Comparison of ENCODE assay signal across 26 cellular contexts in the genomic region with DNA sequence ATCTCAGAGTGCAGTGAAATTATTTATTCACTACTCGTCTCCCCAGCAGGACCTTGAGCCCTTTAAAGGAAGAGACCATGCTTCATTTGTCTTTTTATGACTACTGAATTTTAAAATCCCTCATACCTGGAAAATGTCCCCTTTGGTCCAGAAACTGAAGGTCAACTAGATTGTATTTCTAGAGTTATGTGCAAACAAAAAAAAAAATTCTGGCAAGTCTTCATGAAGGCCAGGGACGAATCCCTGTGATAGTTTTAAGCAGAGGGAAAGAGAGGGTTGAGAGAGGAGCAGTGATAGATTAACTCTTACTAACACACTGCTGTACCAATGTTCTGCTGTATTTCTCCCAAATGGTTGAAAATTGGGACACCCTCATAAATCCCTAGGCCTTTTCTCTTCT.
"Had no signal": no experiment of that assay in that cellular context is flagged by ENCODE, and none has a peak within 500 bp of the region (broad histone marks: within the 10 kb centered on the region; RNA-seq: fewer than 3 reads in every experiment).

No MANE protein-coding gene starts in this region.

- H3K9me3 ChIP-seq: MG63 had no signal

- H3K9me3 Mint-ChIP-seq: activated T-helper 1 cell treated with anti-CD3 and anti-CD28 coated beads, Interleukin-12 subunit alpha, Interleukin-12 subunit beta, Interleukin-2, Interleukin-4 antibody, amounts not matched to agents 30 ng/mL and 10 ng/mL and 1 ng/mL, durations not matched to agents 14 hours and 24 hours and 36 hours; WTC11 had no signal

- DNase-seq: activated CD4-positive, alpha-beta T cell treated with anti-CD3 and anti-CD28 coated beads for 48 hours; activated CD4-positive, alpha-beta T cell treated with anti-CD3 and anti-CD28 coated beads, Interleukin-2, amount 50 U/mL, for 48 hours; activated CD4-positive, CD25-positive, alpha-beta regulatory T cell treated with anti-CD3 and anti-CD28 coated beads, Interleukin-2, amount 50 U/mL, for 72 hours; activated CD8-positive, alpha-beta memory T cell treated with anti-CD3 and anti-CD28 coated beads, Interleukin-2, amount 10 ng/mL, durations not matched to agents 7 days and 5 days; activated effector memory CD4-positive, alpha-beta T cell treated with Interleukin-2 at 50 U/mL for 16 hours; activated naive CD4-positive, alpha-beta T cell; activated T-cell treated with anti-CD3 and anti-CD28 coated beads, Interleukin-2, amount 50 U/mL, for 24 hours; aorta; MG63; MV-4-11; NCI-H1092 treated with DMSO at 0.1 percent for 48 hours; NCI-H1417 treated with DMSO at 0.1 percent for 48 hours; NCI-H1694; NCI-H2029; NCI-H345; NCI-H524; NK-92 treated with Interleukin-12 subunit alpha and Interleukin-12 subunit beta, amount 100 ng/mL, for 24 hours; OCI-M1; Right ventricle myocardium superior; RPMI8226; T-helper 17 cell; T-helper 9 cell had no signal

- H3K36me3 ChIP-seq: MG63 had no signal

- H3K36me3 Mint-ChIP-seq: WTC11 had no signal

- H3K27me3 Mint-ChIP-seq: activated CD8-positive, alpha-beta memory T cell treated with anti-CD3 and anti-CD28 coated beads, Interleukin-2, amount 10 ng/mL, durations not matched to agents 7 days and 5 days; activated naive CD4-positive, alpha-beta T cell treated with anti-CD3 and anti-CD28 coated beads, Interleukin-2, amount 50 U/mL, for 24 hours; activated T-cell treated with anti-CD3 and anti-CD28 coated beads, Interleukin-2, amount 50 U/mL, for 24 hours; T-helper 17 cell had no signal

- H3K4me1 Mint-ChIP-seq: activated CD8-positive, alpha-beta memory T cell treated with anti-CD3 and anti-CD28 coated beads, Interleukin-2, amount 10 ng/mL, durations not matched to agents 7 days and 5 days; T-helper 17 cell had no signal

- H3K27ac Mint-ChIP-seq: activated CD8-positive, alpha-beta memory T cell treated with anti-CD3 and anti-CD28 coated beads, Interleukin-2, amount 10 ng/mL, durations not matched to agents 7 days and 5 days; activated naive CD4-positive, alpha-beta T cell treated with anti-CD3 and anti-CD28 coated beads, Interleukin-2, amount 50 U/mL, for 24 hours; activated T-cell treated with anti-CD3 and anti-CD28 coated beads, Interleukin-2, amount 50 U/mL, for 24 hours; activated T-helper 1 cell treated with anti-CD3 and anti-CD28 coated beads, Interleukin-12 subunit alpha, Interleukin-12 subunit beta, Interleukin-2, Interleukin-4 antibody, amounts not matched to agents 30 ng/mL and 10 ng/mL and 1 ng/mL, durations not matched to agents 14 hours and 24 hours and 36 hours; T-helper 17 cell; WTC11 had no signal

- ATAC-seq: activated CD8-positive, alpha-beta memory T cell treated with anti-CD3 and anti-CD28 coated beads, Interleukin-2, amount 10 ng/mL, durations not matched to agents 7 days and 5 days; Panc1; T-helper 17 cell; WTC11 had no signal

- H3K4me3 Mint-ChIP-seq: activated CD8-positive, alpha-beta memory T cell treated with anti-CD3 and anti-CD28 coated beads, Interleukin-2, amount 10 ng/mL, durations not matched to agents 7 days and 5 days; activated naive CD4-positive, alpha-beta T cell treated with anti-CD3 and anti-CD28 coated beads, Interleukin-2, amount 50 U/mL, for 24 hours; activated T-cell treated with anti-CD3 and anti-CD28 coated beads, Interleukin-2, amount 50 U/mL, for 24 hours; activated T-helper 1 cell treated with anti-CD3 and anti-CD28 coated beads, Interleukin-12 subunit alpha, Interleukin-12 subunit beta, Interleukin-2, Interleukin-4 antibody, amounts not matched to agents 30 ng/mL and 10 ng/mL and 1 ng/mL, durations not matched to agents 14 hours and 24 hours and 36 hours; T-helper 17 cell; WTC11 had no signal

- H3K4me3 ChIP-seq: MG63 had no signal

- H3K27me3 ChIP-seq: MG63 had no signal
